ENCODE assay signal across 22 cellular contexts in genomic region chr3:116018651-116019050, GRCh38.
"Had no signal": no experiment of that assay in that cellular context is flagged by ENCODE, and none has a peak within 500 bp of the region (broad histone marks: within the 10 kb centered on the region; RNA-seq: fewer than 3 reads in every experiment).

No MANE protein-coding gene starts in this region.

- H3K4me3 Mint-ChIP-seq: activated CD4-positive, alpha-beta memory T cell treated with anti-CD3 and anti-CD28 coated beads, Interleukin-2, amount 10 ng/mL, durations not matched to agents 7 days and 5 days; activated CD4-positive, alpha-beta T cell treated with anti-CD3 and anti-CD28 coated beads, Interleukin-2, amount 10 ng/mL, durations not matched to agents 24 days and 14 days; activated naive CD4-positive, alpha-beta T cell treated with anti-CD3 and anti-CD28 coated beads, Interleukin-2, amount 50 U/mL, for 24 hours; activated T-helper 1 cell treated with anti-CD3 and anti-CD28 coated beads, Interleukin-12 subunit alpha, Interleukin-12 subunit beta, Interleukin-2, Interleukin-4 antibody, amounts not matched to agents 30 ng/mL and 10 ng/mL and 1 ng/mL, durations not matched to agents 14 hours and 24 hours and 36 hours; central memory CD8-positive, alpha-beta T cell; immature natural killer cell; mesothelial cell of epicardium; naive thymus-derived CD8-positive, alpha-beta T cell; neural progenitor cell; stimulated activated naive B cell treated with anti-CD40 and anti-IgM and Interleukin-4, amounts not matched to agents 10 μg/mL and 1 μg/mL and 100 μg/mL, for 72 hours; T-helper 1 cell treated with Interleukin-12 subunit alpha and Interleukin-12 subunit beta and Interleukin-4 antibody, amounts not matched to agents 30 μg/mL and 1 μg/mL, for 36 hours had no signal

- DNase-seq: activated CD4-positive, alpha-beta memory T cell treated with anti-CD3 and anti-CD28 coated beads, Interleukin-2, amount 10 ng/mL, durations not matched to agents 7 days and 5 days; activated CD4-positive, alpha-beta T cell treated with anti-CD3 and anti-CD28 coated beads, Interleukin-2, amount 10 ng/mL, durations not matched to agents 24 days and 14 days; activated gamma-delta T cell; anterior cingulate cortex; effector memory CD4-positive, alpha-beta T cell; immature natural killer cell; naive thymus-derived CD8-positive, alpha-beta T cell; posterior cingulate gyrus; stimulated activated CD4-positive, alpha-beta T cell treated with anti-CD3 and anti-CD28 coated beads, Interleukin-15, amount 100 ng/mL, for 24 hours; stimulated activated naive B cell treated with anti-CD40 and anti-IgM and Interleukin-4, amounts not matched to agents 10 μg/mL and 1 μg/mL and 100 μg/mL, for 72 hours; transverse colon had no signal

- H3K4me1 Mint-ChIP-seq: activated CD4-positive, alpha-beta memory T cell treated with anti-CD3 and anti-CD28 coated beads, Interleukin-2, amount 10 ng/mL, durations not matched to agents 7 days and 5 days; activated CD4-positive, alpha-beta T cell treated with anti-CD3 and anti-CD28 coated beads, Interleukin-2, amount 10 ng/mL, durations not matched to agents 24 days and 14 days; activated naive CD4-positive, alpha-beta T cell treated with anti-CD3 and anti-CD28 coated beads, Interleukin-2, amount 50 U/mL, for 24 hours; central memory CD8-positive, alpha-beta T cell; immature natural killer cell; mesothelial cell of epicardium; naive thymus-derived CD8-positive, alpha-beta T cell; neural progenitor cell; stimulated activated naive B cell treated with anti-CD40 and anti-IgM and Interleukin-4, amounts not matched to agents 10 μg/mL and 1 μg/mL and 100 μg/mL, for 72 hours had no signal

- H3K9ac ChIP-seq: neural progenitor cell had no signal

- H3K27ac Mint-ChIP-seq: activated CD4-positive, alpha-beta memory T cell treated with anti-CD3 and anti-CD28 coated beads, Interleukin-2, amount 10 ng/mL, durations not matched to agents 7 days and 5 days; activated CD4-positive, alpha-beta T cell treated with anti-CD3 and anti-CD28 coated beads, Interleukin-2, amount 10 ng/mL, durations not matched to agents 24 days and 14 days; activated naive CD4-positive, alpha-beta T cell treated with anti-CD3 and anti-CD28 coated beads, Interleukin-2, amount 50 U/mL, for 24 hours; activated T-helper 1 cell treated with anti-CD3 and anti-CD28 coated beads, Interleukin-12 subunit alpha, Interleukin-12 subunit beta, Interleukin-2, Interleukin-4 antibody, amounts not matched to agents 30 ng/mL and 10 ng/mL and 1 ng/mL, durations not matched to agents 14 hours and 24 hours and 36 hours; immature natural killer cell; mesothelial cell of epicardium; naive thymus-derived CD8-positive, alpha-beta T cell; neural progenitor cell; stimulated activated naive B cell treated with anti-CD40 and anti-IgM and Interleukin-4, amounts not matched to agents 10 μg/mL and 1 μg/mL and 100 μg/mL, for 72 hours; T-helper 1 cell treated with Interleukin-12 subunit alpha and Interleukin-12 subunit beta and Interleukin-4 antibody, amounts not matched to agents 30 μg/mL and 1 μg/mL, for 36 hours had no signal

- H3K4me3 ChIP-seq: esophagus muscularis mucosa, lung, neural progenitor cell, smooth muscle cell, transverse colon had no signal

- H3K27me3 ChIP-seq: esophagus muscularis mucosa, neural progenitor cell, transverse colon had no signal

- H3K27ac ChIP-seq: esophagus muscularis mucosa, neural progenitor cell, transverse colon had no signal

- H3K4me1 ChIP-seq: esophagus muscularis mucosa, neural progenitor cell, transverse colon had no signal

- ATAC-seq: left lobe of liver; naive thymus-derived CD8-positive, alpha-beta T cell; sciatic nerve; stimulated activated naive B cell treated with anti-CD40 and anti-IgM and Interleukin-4, amounts not matched to agents 10 μg/mL and 1 μg/mL and 100 μg/mL, for 72 hours had no signal

- H3K4me2 ChIP-seq: neural progenitor cell, smooth muscle cell had no signal

- H2AFZ ChIP-seq: neural progenitor cell had no signal

- H3K36me3 ChIP-seq: esophagus muscularis mucosa, neural progenitor cell, transverse colon had no signal

- H3K9me3 ChIP-seq: esophagus muscularis mucosa, transverse colon had no signal

- H3K36me3 Mint-ChIP-seq: activated naive CD4-positive, alpha-beta T cell treated with anti-CD3 and anti-CD28 coated beads, Interleukin-2, amount 50 U/mL, for 24 hours; immature natural killer cell; mesothelial cell of epicardium; naive thymus-derived CD8-positive, alpha-beta T cell; stimulated activated naive B cell treated with anti-CD40 and anti-IgM and Interleukin-4, amounts not matched to agents 10 μg/mL and 1 μg/mL and 100 μg/mL, for 72 hours had no signal

- H3K9me3 Mint-ChIP-seq: activated CD4-positive, alpha-beta memory T cell treated with anti-CD3 and anti-CD28 coated beads, Interleukin-2, amount 10 ng/mL, durations not matched to agents 7 days and 5 days; activated CD4-positive, alpha-beta T cell treated with anti-CD3 and anti-CD28 coated beads, Interleukin-2, amount 10 ng/mL, durations not matched to agents 24 days and 14 days; activated T-helper 1 cell treated with anti-CD3 and anti-CD28 coated beads, Interleukin-12 subunit alpha, Interleukin-12 subunit beta, Interleukin-2, Interleukin-4 antibody, amounts not matched to agents 30 ng/mL and 10 ng/mL and 1 ng/mL, durations not matched to agents 14 hours and 24 hours and 36 hours; central memory CD8-positive, alpha-beta T cell; mesothelial cell of epicardium; naive thymus-derived CD8-positive, alpha-beta T cell; neural progenitor cell; stimulated activated naive B cell treated with anti-CD40 and anti-IgM and Interleukin-4, amounts not matched to agents 10 μg/mL and 1 μg/mL and 100 μg/mL, for 72 hours; T-helper 1 cell treated with Interleukin-12 subunit alpha and Interleukin-12 subunit beta and Interleukin-4 antibody, amounts not matched to agents 30 μg/mL and 1 μg/mL, for 36 hours had no signal

- H3K27me3 Mint-ChIP-seq: activated CD4-positive, alpha-beta memory T cell treated with anti-CD3 and anti-CD28 coated beads, Interleukin-2, amount 10 ng/mL, durations not matched to agents 7 days and 5 days; activated CD4-positive, alpha-beta T cell treated with anti-CD3 and anti-CD28 coated beads, Interleukin-2, amount 10 ng/mL, durations not matched to agents 24 days and 14 days; activated naive CD4-positive, alpha-beta T cell treated with anti-CD3 and anti-CD28 coated beads, Interleukin-2, amount 50 U/mL, for 24 hours; central memory CD8-positive, alpha-beta T cell; stimulated activated naive B cell treated with anti-CD40 and anti-IgM and Interleukin-4, amounts not matched to agents 10 μg/mL and 1 μg/mL and 100 μg/mL, for 72 hours had no signal
